Comparison of ENCODE assay signal across 11 cellular contexts in the genomic region with DNA sequence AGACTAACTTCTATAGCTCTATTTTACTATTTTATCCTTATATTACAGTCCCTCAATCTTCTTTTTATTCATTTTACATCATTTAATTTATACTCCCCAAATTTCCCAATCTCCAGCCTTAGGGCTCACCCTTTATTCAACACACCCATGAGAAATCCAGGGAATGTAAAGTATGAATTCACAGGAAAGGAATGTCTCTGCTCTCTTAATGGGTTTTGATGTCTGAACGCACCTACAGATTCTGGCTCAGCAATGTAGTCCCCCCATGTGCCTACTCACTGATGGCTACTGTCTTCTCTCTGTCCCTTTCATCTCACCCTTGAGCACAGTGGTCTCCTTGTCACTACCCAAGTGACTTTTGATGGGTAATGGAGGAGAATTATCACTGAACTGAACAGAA.
"Had no signal": no experiment of that assay in that cellular context is flagged by ENCODE, and none has a peak within 500 bp of the region (broad histone marks: within the 10 kb centered on the region; RNA-seq: fewer than 3 reads in every experiment).

No MANE protein-coding gene starts in this region.

- H3K36me3 ChIP-seq: cardiac muscle cell, lower lobe of right lung had no signal

- H3K27me3 ChIP-seq: cardiac muscle cell had no signal

- H3K9me3 ChIP-seq: lower lobe of right lung had no signal

- H3K27ac ChIP-seq: cardiac muscle cell, lower lobe of right lung had no signal

- H3K27ac Mint-ChIP-seq: activated T-helper 1 cell treated with anti-CD3 and anti-CD28 coated beads, Interleukin-12 subunit alpha, Interleukin-12 subunit beta, Interleukin-2, Interleukin-4 antibody, amounts not matched to agents 30 ng/mL and 10 ng/mL and 1 ng/mL, durations not matched to agents 14 hours and 24 hours and 36 hours; stimulated activated memory B cell treated with anti-CD40 and anti-IgM and Interleukin-4, amounts not matched to agents 10 μg/mL and 1 μg/mL and 100 μg/mL, for 72 hours had no signal

- H3K4me1 ChIP-seq: lower lobe of right lung had no signal

- H3K4me1 Mint-ChIP-seq: stimulated activated memory B cell treated with anti-CD40 and anti-IgM and Interleukin-4, amounts not matched to agents 10 μg/mL and 1 μg/mL and 100 μg/mL, for 72 hours had no signal

- DNase-seq: activated CD4-positive, alpha-beta T cell treated with anti-CD3 and anti-CD28 coated beads, Interleukin-2, amount 50 U/mL, for 1 hour; activated CD8-positive, alpha-beta memory T cell treated with anti-CD3 and anti-CD28 coated beads for 24 hours; aorta; hippocampal formation; left cardiac atrium; lower lobe of right lung; stimulated activated CD4-positive, alpha-beta T cell treated with anti-CD3 and anti-CD28 coated beads, Interleukin-2, amount 100 ng/mL, for 48 hours; T-helper 9 cell had no signal

- H3K4me3 Mint-ChIP-seq: activated T-helper 1 cell treated with anti-CD3 and anti-CD28 coated beads, Interleukin-12 subunit alpha, Interleukin-12 subunit beta, Interleukin-2, Interleukin-4 antibody, amounts not matched to agents 30 ng/mL and 10 ng/mL and 1 ng/mL, durations not matched to agents 14 hours and 24 hours and 36 hours; stimulated activated memory B cell treated with anti-CD40 and anti-IgM and Interleukin-4, amounts not matched to agents 10 μg/mL and 1 μg/mL and 100 μg/mL, for 72 hours had no signal

- H3K4me3 ChIP-seq: cardiac muscle cell, lower lobe of right lung had no signal

- H3K9me3 Mint-ChIP-seq: activated T-helper 1 cell treated with anti-CD3 and anti-CD28 coated beads, Interleukin-12 subunit alpha, Interleukin-12 subunit beta, Interleukin-2, Interleukin-4 antibody, amounts not matched to agents 30 ng/mL and 10 ng/mL and 1 ng/mL, durations not matched to agents 14 hours and 24 hours and 36 hours; stimulated activated memory B cell treated with anti-CD40 and anti-IgM and Interleukin-4, amounts not matched to agents 10 μg/mL and 1 μg/mL and 100 μg/mL, for 72 hours had no signal

- H3K27me3 Mint-ChIP-seq: stimulated activated memory B cell treated with anti-CD40 and anti-IgM and Interleukin-4, amounts not matched to agents 10 μg/mL and 1 μg/mL and 100 μg/mL, for 72 hours had no signal
